Comparison of ENCODE assay signal across 10 cellular contexts in the genomic region with DNA sequence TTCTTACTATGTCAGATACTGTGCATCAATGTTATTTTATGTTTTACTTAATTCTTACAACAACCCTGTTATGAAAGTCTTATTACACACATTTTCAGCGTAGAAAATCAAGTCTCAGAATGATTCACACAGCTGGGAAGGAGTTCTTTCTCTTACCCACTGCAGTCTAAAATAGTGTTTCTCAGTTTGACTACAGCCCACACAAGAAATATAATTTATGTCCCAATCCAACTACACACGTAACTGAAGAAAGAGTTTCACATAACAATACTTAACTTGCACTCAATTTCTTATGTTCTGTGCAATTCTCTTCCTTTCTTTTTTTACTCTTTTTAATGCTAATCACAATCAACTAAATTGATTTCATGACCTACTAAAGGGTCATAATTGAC.
DNase-seq lines count a peak whose midpoint lies in the region; ATAC-seq, FAIRE-seq and TF ChIP-seq lines count a peak whose summit lies in the region.
"Had no signal": no experiment of that assay in that cellular context is flagged by ENCODE, and none has a peak within 500 bp of the region (broad histone marks: within the 10 kb centered on the region; RNA-seq: fewer than 3 reads in every experiment).

No MANE protein-coding gene starts in this region.

- peaks cover 16% of the 10 kb centered on the region for H3K4me1 ChIP-seq in adipocyte (ENCODE audit: control insufficient read depth, insufficient read depth, low read length)
- H3K4me1 ChIP-seq in kidney (ENCODE audit: control insufficient read depth in 1 of 2, insufficient read depth in 1 of 2, low read depth in 1 of 2, low read length in 2 of 2), result peaks cover 0 to 4% of the 10 kb centered on the region in 2 donors

- H3K27me3 ChIP-seq in adipocyte (replicated peaks; ENCODE audit: control insufficient read depth, insufficient read depth, low read length), result no peaks in the 10 kb centered on the region

- TF ChIP-seq POLR2A in GM18505 (IDR thresholded peaks at IDR 0.05; ENCODE audit: borderline replicate concordance, extremely low read depth, insufficient read depth, insufficient read length), result no peak

- H3K9ac ChIP-seq in adipocyte (ENCODE audit: low read length) (no peak overlapping the region), kidney (ENCODE audit: low read length in 2 of 2) (no peak overlapping the region)

- DNase-seq in adipocyte (ENCODE audit: low read depth) (no peak), UCSD-AML1 (lab: John Stamatoyannopoulos, UW; ENCODE audit: unreplicated experiment) (no peak), HTR-8/SVneo (ENCODE audit: insufficient read length, low spot score) (no peak), NCI-H2227 (lab: John Stamatoyannopoulos, UW; ENCODE audit: unreplicated experiment) (no peak), kidney (no peak)
- DNase-seq: activated CD8-positive, alpha-beta memory T cell treated with anti-CD3 and anti-CD28 coated beads for 24 hours had no signal

- intact Hi-C loops in kidney (cut with DNase I), result no loop called here

- peak; percentile 77 for ATAC-seq in GM18505 (IDR thresholded peaks at IDR 0.05; ENCODE audit: unreplicated experiment)
- peak; percentile 49 for ATAC-seq in GM21381 (IDR thresholded peaks at IDR 0.05; ENCODE audit: unreplicated experiment)
- peak; percentile 40 for ATAC-seq in HG03066 (IDR thresholded peaks at IDR 0.05; ENCODE audit: low read depth, unreplicated experiment)

- H3K36me3 ChIP-seq in adipocyte (ENCODE audit: control insufficient read depth, insufficient read depth, low read length, severe bottlenecking) (no peaks in the 10 kb centered on the region), kidney (ENCODE audit: control insufficient read depth in 1 of 2, insufficient read depth in 2 of 2, low read length in 2 of 2) (no peaks in the 10 kb centered on the region)

- no peak overlapping the region for H3K27ac ChIP-seq in kidney (ENCODE audit: low read depth in 2 of 2, low read length in 2 of 2)
- H3K27ac ChIP-seq: C4-2B had no signal

- H3K4me3 ChIP-seq in adipocyte (ENCODE audit: low read length) (peak overlapping the region; percentile 59), kidney (ENCODE audit: low read length in 2 of 2) (no peak overlapping the region)

- TF ChIP-seq CTCF in kidney (IDR thresholded peaks at IDR 0.05; ENCODE audit: borderline replicate concordance, extremely low read depth, insufficient read depth), result no peak

- H3K9me3 ChIP-seq in adipocyte (ENCODE audit: control insufficient read depth, low read length) (no peaks in the 10 kb centered on the region), kidney (ENCODE audit: control insufficient read depth in 1 of 2, low read length in 2 of 2) (no peaks in the 10 kb centered on the region)

- FAIRE-seq in HTR-8/SVneo (lab: Jason Lieb, UNC) (no peak), kidney (lab: Jason Lieb, UNC) (no peak)
